19 cellular contexts compared by ENCODE assay signal in the genomic region with DNA sequence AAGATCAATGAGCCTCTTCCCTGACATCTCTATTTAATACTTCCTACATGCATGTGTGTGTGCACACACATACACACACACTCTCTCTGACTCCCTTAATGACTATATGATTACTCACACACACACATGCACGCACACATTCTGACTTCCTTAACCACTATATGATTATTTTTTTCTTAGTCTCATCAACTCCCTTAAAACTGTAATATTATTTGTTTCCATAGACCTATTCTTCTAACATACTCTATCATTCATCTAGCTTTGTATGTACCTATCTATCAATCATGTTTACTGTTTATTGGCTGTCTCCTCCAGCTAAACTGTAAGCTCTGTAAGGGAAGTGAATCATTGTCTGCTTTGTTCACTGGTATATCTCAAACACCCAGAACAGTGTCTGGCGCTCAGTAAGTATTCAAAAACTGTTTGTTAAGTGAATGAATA.
DNase-seq lines count a peak whose midpoint lies in the region; ATAC-seq, FAIRE-seq and TF ChIP-seq lines count a peak whose summit lies in the region.
"Had no signal": no experiment of that assay in that cellular context is flagged by ENCODE, and none has a peak within 500 bp of the region (broad histone marks: within the 10 kb centered on the region; RNA-seq: fewer than 3 reads in every experiment).

No MANE protein-coding gene starts in this region.

- no peak overlapping the region for H2AFZ ChIP-seq in IMR-90 (replicated peaks; ENCODE audit: low read length, poor library complexity)

- peak overlapping the region; percentile 61; the same call in 1 of the 2 replicates for H3K4me2 ChIP-seq in IMR-90 (ENCODE audit: low read depth, low read length)

- H2BK5ac ChIP-seq in IMR-90 (ENCODE audit: low read depth, low read length, poor library complexity, severe bottlenecking) = peak overlapping the region; percentile 93

- H3K9ac ChIP-seq in IMR-90 (ENCODE audit: low read depth, low read length) = no peak overlapping the region

- no CpG with 5 or more reads among the region's 2 CpGs for WGBS in IMR-90 (ENCODE audit: extremely low coverage in 2 of 2, insufficient read length in 1 of 2), 2 experiments
- WGBS in heart left ventricle, 4 donors = 70 to 99% (median 96%) methylated on average over 2 of the region's 2 CpGs

- TF ChIP-seq POLR2A in IMR-90 (IDR thresholded peaks at IDR 0.05; ENCODE audit: low read depth, low read length) = no peak
- no peak for TF ChIP-seq POLR2A in GM12892 (IDR thresholded peaks at IDR 0.05; ENCODE audit: low read depth, low read length)
- no peak for TF ChIP-seq POLR2A in heart left ventricle (IDR thresholded peaks at IDR 0.05)

- H3K79me1 ChIP-seq in IMR-90 (ENCODE audit: low read depth in 1 of 2, low read length in 2 of 2) = peaks cover 2 to 12% of the 10 kb centered on the region in 2 experiments; a peak in 3 of 4 replicates

- intact Hi-C loops in IMR-90 (cut with micrococcal nuclease) = no loop called here
- intact Hi-C loops in heart left ventricle (cut with DNase I) = no loop called here

- H3K27me3 ChIP-seq in AG04450 (ENCODE audit: control insufficient read depth, insufficient read depth, low read length) = no peaks in the 10 kb centered on the region
- H3K27me3 ChIP-seq in IMR-90 (ENCODE audit: control insufficient read depth, insufficient read depth, low read length) = no peaks in the 10 kb centered on the region
- H3K27me3 ChIP-seq in brain microvascular endothelial cell (replicated peaks) = no peaks in the 10 kb centered on the region
- H3K27me3 ChIP-seq in heart left ventricle = no peaks in the 10 kb centered on the region

- peaks cover 6% of the 10 kb centered on the region for H3K4me1 ChIP-seq in IMR-90 (ENCODE audit: control insufficient read depth, insufficient read depth, low read length)
- H3K4me1 ChIP-seq in heart left ventricle = peaks cover 0 to 19% (median 7%) of the 10 kb centered on the region in 12 donors
- H3K4me1 ChIP-seq: lower lobe of right lung, prostate gland had no signal

- FAIRE-seq in GM12892 (lab: Jason Lieb, UNC) = no peak
- FAIRE-seq: G401.6 had no signal

- H2BK15ac ChIP-seq in IMR-90 (ENCODE audit: low read depth, low read length) = 0 out of 3 replicates have a peak overlapping the region, but pooled peaks have one; percentile 1

- H4K5ac ChIP-seq in IMR-90 (ENCODE audit: low read depth, low read length) = no peak overlapping the region; the same call in 1 of the 2 replicates

- no peak overlapping the region for H3K4me3 ChIP-seq in AG04450 (ENCODE audit: low read depth, low read length)
- no peak overlapping the region for H3K4me3 ChIP-seq in IMR-90 (ENCODE audit: insufficient read depth, low read depth, low read length)
- H3K4me3 ChIP-seq in brain microvascular endothelial cell (ENCODE audit: low read depth, low read length) = no peak overlapping the region
- H3K4me3 ChIP-seq in heart left ventricle = no peak overlapping the region
- H3K4me3 ChIP-seq: lower lobe of right lung, prostate gland had no signal

- peak; percentile 55 for DNase-seq in AG04450 (ENCODE audit: low read depth, low spot score)
- peak; percentile 92 for DNase-seq in IMR-90
- DNase-seq in brain microvascular endothelial cell = peak; percentile 67
- DNase-seq in glomerular visceral epithelial cell (ENCODE audit: extremely low spot score) = peak; percentile 31
- no peak for DNase-seq in GM12892 (ENCODE audit: insufficient read length)
- no peak for DNase-seq in NCI-H2029 treated with DMSO at 0.1 percent for 48 hours (lab: John Stamatoyannopoulos, UW)
- DNase-seq in heart left ventricle = no peak
- DNase-seq: activated CD4-positive, alpha-beta T cell treated with anti-CD3 and anti-CD28 coated beads for 4 hours; caudate nucleus; effector memory CD8-positive, alpha-beta T cell; H7; lower lobe of right lung; natural killer cell; NCI-H446 treated with DMSO at 0.1 percent for 48 hours; stimulated activated CD4-positive, alpha-beta T cell treated with anti-CD3 and anti-CD28 coated beads, Interleukin-15, amount 100 ng/mL, for 24 hours; T-helper 9 cell had no signal

- H3K27ac ChIP-seq in AG04450 (ENCODE audit: low read depth, low read length) = no peak overlapping the region
- H3K27ac ChIP-seq in IMR-90 (ENCODE audit: insufficient read depth, low read length) = no peak overlapping the region
- H3K27ac ChIP-seq in brain microvascular endothelial cell = peak overlapping the region; percentile 94
- no peak overlapping the region for H3K27ac ChIP-seq in heart left ventricle
- H3K27ac ChIP-seq: lower lobe of right lung, prostate gland had no signal

- peak overlapping the region; percentile 89; the same call in 1 of the 2 replicates for H3K18ac ChIP-seq in IMR-90 (ENCODE audit: low read depth, low read length)

- no peak for TF ChIP-seq CTCF in AG04450 (IDR thresholded peaks at IDR 0.05; ENCODE audit: low read depth, low read length)
- TF ChIP-seq CTCF in IMR-90 (conservative IDR thresholded peaks at IDR 0.05; ENCODE audit: low read depth, low read length) = no peak
- no peak for TF ChIP-seq CTCF in brain microvascular endothelial cell (IDR thresholded peaks at IDR 0.05; ENCODE audit: low read depth, low read length, missing control alignments)
- no peak for TF ChIP-seq CTCF in heart left ventricle (IDR thresholded peaks at IDR 0.05)

- H2BK20ac ChIP-seq in IMR-90 (ENCODE audit: low read depth, low read length) = peak overlapping the region; percentile 50; the same call in 1 of the 2 replicates

- H3K9me1 ChIP-seq in IMR-90 (ENCODE audit: insufficient read depth, low read length) = no peaks in the 10 kb centered on the region

- no peak for TF ChIP-seq RAD21 in IMR-90 (IDR thresholded peaks at IDR 0.05; ENCODE audit: low read length)

- peak overlapping the region; percentile 33 to 64; a peak in 3 of 4 replicates for H4K8ac ChIP-seq in IMR-90 (ENCODE audit: low read depth in 2 of 2, low read length in 2 of 2)

- peak overlapping the region; percentile 54 for H3K23ac ChIP-seq in IMR-90 (ENCODE audit: low read depth, low read length)

- H4K91ac ChIP-seq in IMR-90 (ENCODE audit: insufficient read depth, low read depth, low read length) = 0 out of 2 replicates have a peak overlapping the region, but pooled peaks have one; percentile 1

- H3K9me3 ChIP-seq in AG04450 (ENCODE audit: control insufficient read depth, insufficient read depth, low read length) (no peaks in the 10 kb centered on the region), IMR-90 (ENCODE audit: control insufficient read depth, insufficient read depth, low read length) (no peaks in the 10 kb centered on the region; the same call in 1 of the 2 replicates), heart left ventricle (peaks cover 0 to 3% (median 0%) of the 10 kb centered on the region in 12 donors)
- H3K9me3 ChIP-seq: lower lobe of right lung, prostate gland had no signal

- no peak overlapping the region for H2AK5ac ChIP-seq in IMR-90 (ENCODE audit: low read depth, low read length)

- POLR2A ChIA-PET in AG04450 (lab: Yijun Ruan, JAX) = interaction anchor here (0.6 kb wide), 1 partner anchor 958 kb away, joined by 3 read pairs; no protein-coding TSS in a partner anchor
- POLR2A ChIA-PET in IMR-90 (lab: Charles Lee; ENCODE audit: unreplicated experiment) = no interaction called here

- CTCF ChIA-PET in AG04450 (lab: Charles Lee) (interaction anchor here (0.6 kb wide), 1 partner anchor 615 kb away, joined by 3 read pairs; no protein-coding TSS in a partner anchor), IMR-90 (lab: Yijun Ruan, JAX) (interaction anchor here (1.1 kb wide), 1 partner anchor 47 kb away, joined by 5 read pairs; no protein-coding TSS in a partner anchor)

- dilution Hi-C loops in IMR-90 (cut with HindIII; ENCODE audit: low sequenced_read_pairs, unreplicated experiment) = no loop called here

- H3K36me3 ChIP-seq in IMR-90 (ENCODE audit: control insufficient read depth, insufficient read depth, low read length) (no peaks in the 10 kb centered on the region), brain microvascular endothelial cell (replicated peaks) (no peaks in the 10 kb centered on the region), heart left ventricle (no peaks in the 10 kb centered on the region)
- H3K36me3 ChIP-seq: lower lobe of right lung, prostate gland had no signal

- no TSS peak for BruUV-seq in IMR-90 (replicated peaks; lab: Mats Ljungman, UMichigan)

- in situ Hi-C loops in IMR-90 (cut with MboI; ENCODE audit: low sequenced_read_pairs) (no loop called here), brain microvascular endothelial cell (cut with HindIII; ENCODE audit: low pct_ligation_motif_present, low sequenced_read_pairs) (no loop called here)

- H4K20me1 ChIP-seq in IMR-90 (ENCODE audit: insufficient read depth, low read length) = no peaks in the 10 kb centered on the region

- peak overlapping the region; percentile 8; the same call in 1 of the 2 replicates for H3K14ac ChIP-seq in IMR-90 (replicated peaks; ENCODE audit: low read depth, low read length)

- no peak overlapping the region for H2AK9ac ChIP-seq in IMR-90 (replicated peaks; ENCODE audit: low read depth, low read length, poor library complexity)

- H3K4ac ChIP-seq in IMR-90 (ENCODE audit: low read depth, low read length) = peak overlapping the region; percentile 44; the same call in 1 of the 2 replicates

- peak overlapping the region; percentile 96 for H2BK120ac ChIP-seq in IMR-90 (ENCODE audit: low read depth, low read length)

- ATAC-seq in IMR-90 (ENCODE audit: low read depth) (peak; percentile 68), heart left ventricle (no peak), GM21528 (IDR thresholded peaks at IDR 0.05; ENCODE audit: low FRiP score, unreplicated experiment) (no peak)
- ATAC-seq: effector memory CD8-positive, alpha-beta T cell; lower lobe of right lung; natural killer cell had no signal

- no peak overlapping the region; the same call in 1 of the 2 replicates for H3K56ac ChIP-seq in IMR-90 (ENCODE audit: extremely low read depth, insufficient read depth, low read length)

TF ChIP-seq in IMR-90, 13 proteins besides CTCF, POLR2A, EP300 and RAD21 (continues in another document):
- TF ChIP-seq BHLHE40 (IDR thresholded peaks at IDR 0.05; ENCODE audit: low read depth, low read length) (peak; percentile 61; the same call in 1 of the 2 replicates), MXI1 (IDR thresholded peaks at IDR 0.05; ENCODE audit: borderline replicate concordance, low read depth, low read length) (no peak), MAFK (IDR thresholded peaks at IDR 0.05; ENCODE audit: low read depth, low read length) (no peak), RFX5 (IDR thresholded peaks at IDR 0.05; ENCODE audit: low read depth, low read length) (no peak), RCOR1 (IDR thresholded peaks at IDR 0.05; ENCODE audit: insufficient replicate concordance, low read length) (no peak), FOS (IDR thresholded peaks at IDR 0.05; ENCODE audit: low read depth, low read length) (peak; percentile 91), SMC3 (IDR thresholded peaks at IDR 0.05; ENCODE audit: low read depth, low read length) (no peak), CEBPB (IDR thresholded peaks at IDR 0.05; ENCODE audit: low read depth, low read length) (0 out of 2 replicates have a peak, but pooled peaks have one; percentile 3)

Comparison
In these comparisons a context has a peak if more than half of its experiments do, and no peak if none do; other contexts are left out.
1. DNase-seq: peak in AG04450 (single experiment), IMR-90 (single experiment), brain microvascular endothelial cell (single experiment) and glomerular visceral epithelial cell (single experiment); none in GM12892 (single experiment), NCI-H2029 treated with DMSO at 0.1 percent for 48 hours (single experiment) and heart left ventricle (0 of 5).